11 cellular contexts compared by ENCODE assay signal in the genomic region with DNA sequence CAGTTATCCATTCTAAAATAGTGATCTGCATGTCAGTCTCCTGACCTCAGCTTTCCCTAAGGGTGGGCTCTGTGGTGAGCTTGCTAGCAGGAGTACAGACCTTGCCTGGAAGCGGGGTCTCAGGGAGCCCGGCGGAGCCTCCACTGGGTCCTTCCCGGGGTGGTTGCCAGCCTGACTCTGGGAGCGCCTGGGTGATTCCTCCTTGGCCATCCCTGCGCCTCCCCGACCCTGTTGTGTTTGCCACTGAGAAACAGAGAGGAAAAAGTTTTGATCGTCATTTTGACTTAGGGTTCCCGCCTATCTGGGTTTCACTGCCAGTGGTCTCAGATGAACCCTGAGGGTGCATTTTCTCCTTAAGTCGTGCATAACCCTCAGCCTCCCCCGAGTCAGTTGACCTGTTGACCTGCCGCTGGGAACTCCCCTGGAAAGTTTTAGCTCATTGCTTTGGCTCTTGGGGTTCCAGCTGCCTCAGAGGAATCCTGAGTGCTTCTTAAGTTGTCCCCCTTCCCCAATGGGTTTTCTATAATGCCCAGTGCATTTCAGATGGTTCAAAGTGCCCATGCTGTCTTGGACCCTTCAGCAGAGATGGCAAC.
A peak's percentile ranks its signal among the peaks of the same experiment; 100 is the strongest.
DNase-seq lines count a peak whose midpoint lies in the region; ATAC-seq and TF ChIP-seq lines count a peak whose summit lies in the region.
"Had no signal": no experiment of that assay in that cellular context is flagged by ENCODE, and none has a peak within 500 bp of the region (broad histone marks: within the 10 kb centered on the region; RNA-seq: fewer than 3 reads in every experiment).

No MANE protein-coding gene starts in this region.

- DNase-seq in choroid plexus epithelial cell (ENCODE audit: low read depth) = peak; percentile 48
- DNase-seq in sciatic nerve (ENCODE audit: low spot score) = no peak
- no peak for DNase-seq in glomerular visceral epithelial cell (ENCODE audit: extremely low spot score)
- no peak for DNase-seq in NCI-H1092 treated with DMSO at 0.1 percent for 48 hours (lab: John Stamatoyannopoulos, UW)
- DNase-seq in activated T-helper 1 cell treated with anti-CD3 and anti-CD28 coated beads, Interleukin-12 subunit alpha, Interleukin-12 subunit beta, Interleukin-2, Interleukin-4 antibody, amounts not matched to agents 30 ng/mL and 10 ng/mL and 1 ng/mL, durations not matched to agents 14 hours and 24 hours and 36 hours (ENCODE audit: low spot score) = no peak
- DNase-seq: activated CD4-positive, alpha-beta T cell treated with anti-CD3 and anti-CD28 coated beads, Interleukin-2, amount 50 U/mL, for 4 hours; effector CD8-positive, alpha-beta T cell had no signal

- H3K9ac ChIP-seq in skeletal muscle satellite cell (ENCODE audit: low read depth, low read length) = peak overlapping the region; percentile 47

- H3K27me3 Mint-ChIP-seq in activated T-helper 1 cell treated with anti-CD3 and anti-CD28 coated beads, Interleukin-12 subunit alpha, Interleukin-12 subunit beta, Interleukin-2, Interleukin-4 antibody, amounts not matched to agents 30 ng/mL and 10 ng/mL and 1 ng/mL, durations not matched to agents 14 hours and 24 hours and 36 hours (ENCODE audit: insufficient read depth) = peaks cover 25% of the 10 kb centered on the region

- H3K4me3 Mint-ChIP-seq in activated T-helper 1 cell treated with anti-CD3 and anti-CD28 coated beads, Interleukin-12 subunit alpha, Interleukin-12 subunit beta, Interleukin-2, Interleukin-4 antibody, amounts not matched to agents 30 ng/mL and 10 ng/mL and 1 ng/mL, durations not matched to agents 14 hours and 24 hours and 36 hours = no peak overlapping the region

- no peak for TF ChIP-seq CTCF in choroid plexus epithelial cell (conservative IDR thresholded peaks at IDR 0.05; ENCODE audit: low read depth, low read length)

- H3K4me2 ChIP-seq in skeletal muscle satellite cell (ENCODE audit: low read length) = peak overlapping the region; percentile 48

- peak; percentile 37 for ATAC-seq in GM18907 (IDR thresholded peaks at IDR 0.05; ENCODE audit: unreplicated experiment)
- peak; percentile 34 for ATAC-seq in HG02840 (IDR thresholded peaks at IDR 0.05; ENCODE audit: low FRiP score, unreplicated experiment)
- ATAC-seq in sciatic nerve = no peak

- H3K27me3 ChIP-seq in skeletal muscle satellite cell (ENCODE audit: control insufficient read depth, insufficient read depth, low read length) = no peaks in the 10 kb centered on the region

- H3K4me1 ChIP-seq in skeletal muscle satellite cell (ENCODE audit: control insufficient read depth, insufficient read depth, low read length) = peaks cover 48% of the 10 kb centered on the region

- no peaks in the 10 kb centered on the region for H3K9me3 ChIP-seq in skeletal muscle satellite cell (replicated peaks; ENCODE audit: low read length)

- H3K36me3 ChIP-seq in skeletal muscle satellite cell (ENCODE audit: insufficient read depth, low read length) = peaks cover 51% of the 10 kb centered on the region

- no peak overlapping the region for H3K27ac Mint-ChIP-seq in activated T-helper 1 cell treated with anti-CD3 and anti-CD28 coated beads, Interleukin-12 subunit alpha, Interleukin-12 subunit beta, Interleukin-2, Interleukin-4 antibody, amounts not matched to agents 30 ng/mL and 10 ng/mL and 1 ng/mL, durations not matched to agents 14 hours and 24 hours and 36 hours

- H3K4me1 Mint-ChIP-seq in activated T-helper 1 cell treated with anti-CD3 and anti-CD28 coated beads, Interleukin-12 subunit alpha, Interleukin-12 subunit beta, Interleukin-2, Interleukin-4 antibody, amounts not matched to agents 30 ng/mL and 10 ng/mL and 1 ng/mL, durations not matched to agents 14 hours and 24 hours and 36 hours (ENCODE audit: low read depth) = no peaks in the 10 kb centered on the region

- H3K4me3 ChIP-seq in choroid plexus epithelial cell (ENCODE audit: low read depth, low read length) = no peak overlapping the region
- H3K4me3 ChIP-seq in skeletal muscle satellite cell (ENCODE audit: low read length) = no peak overlapping the region

- H3K36me3 Mint-ChIP-seq in activated T-helper 1 cell treated with anti-CD3 and anti-CD28 coated beads, Interleukin-12 subunit alpha, Interleukin-12 subunit beta, Interleukin-2, Interleukin-4 antibody, amounts not matched to agents 30 ng/mL and 10 ng/mL and 1 ng/mL, durations not matched to agents 14 hours and 24 hours and 36 hours (ENCODE audit: low read depth) = no peaks in the 10 kb centered on the region
- H3K36me3 Mint-ChIP-seq: CD14-positive monocyte had no signal

- intact Hi-C loops in sciatic nerve (cut with DNase I) = no loop called here
- intact Hi-C loops in activated T-helper 1 cell treated with anti-CD3 and anti-CD28 coated beads, Interleukin-12 subunit alpha, Interleukin-12 subunit beta, Interleukin-2, Interleukin-4 antibody, amounts not matched to agents 30 ng/mL and 10 ng/mL and 1 ng/mL, durations not matched to agents 14 hours and 24 hours and 36 hours (cut with micrococcal nuclease) = loop anchor here (1.0 kb wide), 1 partner anchor 221 kb away; no protein-coding TSS in a partner anchor

- no peaks in the 10 kb centered on the region for H3K9me3 Mint-ChIP-seq in activated T-helper 1 cell treated with anti-CD3 and anti-CD28 coated beads, Interleukin-12 subunit alpha, Interleukin-12 subunit beta, Interleukin-2, Interleukin-4 antibody, amounts not matched to agents 30 ng/mL and 10 ng/mL and 1 ng/mL, durations not matched to agents 14 hours and 24 hours and 36 hours
